In the genomic region with DNA sequence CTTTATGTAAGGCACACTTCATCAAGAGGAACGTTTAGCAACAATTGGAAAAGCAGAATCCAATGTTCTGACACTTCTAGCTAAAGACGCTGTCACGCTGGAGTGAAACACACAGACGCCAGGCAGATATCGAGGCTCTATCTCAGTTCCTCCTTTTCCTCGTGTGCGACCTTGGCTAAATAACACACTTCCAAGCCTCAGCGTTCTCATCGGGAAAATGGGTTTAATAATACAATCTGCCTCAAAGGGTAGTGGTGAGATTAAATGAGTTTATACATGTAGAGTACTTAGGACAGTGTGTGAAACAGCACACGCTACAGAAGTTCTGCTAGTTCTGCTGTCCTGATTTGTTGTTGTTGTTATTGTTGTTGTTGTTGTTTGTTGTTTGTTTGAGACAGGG, we compare ENCODE assay signal across 28 cellular contexts.
"Had no signal": no experiment of that assay in that cellular context is flagged by ENCODE, and none has a peak within 500 bp of the region (broad histone marks: within the 10 kb centered on the region; RNA-seq: fewer than 3 reads in every experiment).

No MANE protein-coding gene starts in this region.

- ATAC-seq: effector memory CD8-positive, alpha-beta T cell; esophagus mucosa; foreskin keratinocyte; gastrocnemius medialis; gastroesophageal sphincter; heart left ventricle; heart right ventricle had no signal

- H3K4me1 ChIP-seq: colonic mucosa, esophagus muscularis mucosa, esophagus squamous epithelium, foreskin keratinocyte, gastrocnemius medialis, gastroesophageal sphincter, heart left ventricle, heart right ventricle had no signal

- H3K27me3 ChIP-seq: colonic mucosa, foreskin keratinocyte, gastrocnemius medialis, hepatocyte had no signal

- H2AFZ ChIP-seq: hepatocyte had no signal

- H3K27ac ChIP-seq: colonic mucosa, coronary artery, dorsolateral prefrontal cortex, epithelial cell of prostate, esophagus muscularis mucosa, esophagus squamous epithelium, foreskin keratinocyte, gastrocnemius medialis, gastroesophageal sphincter, heart left ventricle, heart right ventricle, hepatocyte had no signal

- H3K9me3 ChIP-seq: colonic mucosa, esophagus muscularis mucosa, esophagus squamous epithelium, gastrocnemius medialis, gastroesophageal sphincter, heart left ventricle, heart right ventricle had no signal

- H3K36me3 ChIP-seq: colonic mucosa, esophagus muscularis mucosa, esophagus squamous epithelium, gastrocnemius medialis, gastroesophageal sphincter, heart left ventricle, heart right ventricle had no signal

- FAIRE-seq: endometrium, endothelial cell of umbilical vein, frontal cortex had no signal

- H3K4me3 ChIP-seq: colonic mucosa, coronary artery, dorsolateral prefrontal cortex, esophagus muscularis mucosa, esophagus squamous epithelium, gastrocnemius medialis, gastroesophageal sphincter, heart left ventricle, heart right ventricle, hepatocyte had no signal

- DNase-seq: colonic mucosa; cortex of kidney; dermis blood vessel endothelial cell; dorsolateral prefrontal cortex; effector CD4-positive, alpha-beta T cell; effector CD8-positive, alpha-beta T cell; effector memory CD4-positive, alpha-beta T cell; effector memory CD8-positive, alpha-beta T cell; endodermal cell; erythroblast; esophagus squamous epithelium; foreskin fibroblast; foreskin keratinocyte; foreskin melanocyte; gastrocnemius medialis; glutamatergic neuron; head of caudate nucleus; heart left ventricle; heart right ventricle had no signal

- H3K4me2 ChIP-seq: hepatocyte had no signal

- H3K79me2 ChIP-seq: hepatocyte had no signal
